Comparison of ENCODE assay signal across 27 cellular contexts in the genomic region with DNA sequence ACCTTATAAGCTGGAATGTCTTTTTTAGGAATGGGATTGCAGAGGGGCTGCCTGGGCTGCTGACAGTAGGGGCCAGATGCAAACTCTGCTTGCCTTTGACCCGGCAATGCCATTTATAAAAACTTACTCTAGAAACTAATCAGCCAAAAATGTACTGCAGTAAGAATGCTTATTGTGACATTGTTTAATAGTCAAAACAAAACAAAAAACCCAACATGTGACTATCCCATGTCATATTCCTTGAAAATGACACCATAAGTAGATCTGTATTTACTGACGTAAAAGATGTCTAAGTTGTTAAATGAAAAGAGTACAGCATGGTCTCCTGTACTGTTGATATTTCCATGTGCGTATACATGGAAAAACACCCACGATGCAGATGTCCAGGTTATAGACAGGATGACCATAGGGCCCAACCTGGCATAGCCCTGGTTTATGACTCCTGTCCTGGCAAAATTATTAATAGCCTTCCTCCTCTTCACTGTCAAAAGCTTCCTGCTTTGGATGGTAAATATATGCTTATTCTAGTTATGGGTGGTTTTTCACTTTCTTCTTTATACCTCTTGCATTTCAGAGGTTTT.
A peak's percentile ranks its signal among the peaks of the same experiment; 100 is the strongest.
DNase-seq lines count a peak whose midpoint lies in the region; ATAC-seq, FAIRE-seq and TF ChIP-seq lines count a peak whose summit lies in the region.
"Had no signal": no experiment of that assay in that cellular context is flagged by ENCODE, and none has a peak within 500 bp of the region (broad histone marks: within the 10 kb centered on the region; RNA-seq: fewer than 3 reads in every experiment).

No MANE protein-coding gene starts in this region.

- no peaks in the 10 kb centered on the region for H3K9me3 ChIP-seq in T-helper 17 cell (ENCODE audit: control insufficient read depth, low read length, poor library complexity, severe bottlenecking)
- H3K9me3 ChIP-seq in endothelial cell of umbilical vein (replicated peaks; ENCODE audit: control insufficient read depth, insufficient read depth, low read length): no peaks in the 10 kb centered on the region
- H3K9me3 ChIP-seq in colonic mucosa: no peaks in the 10 kb centered on the region
- H3K9me3 ChIP-seq in SJCRH30 (replicated peaks): no peaks in the 10 kb centered on the region
- H3K9me3 ChIP-seq: BLaER1 treated with 17β-estradiol and CSF1 and Interleukin-3, amounts not matched to agents 10 nM and 100 nM; neutrophil; vagina had no signal

- H3K4me1 ChIP-seq in endothelial cell of umbilical vein (ENCODE audit: control insufficient read depth, extremely low read depth, insufficient read depth, low read length): peaks cover 12% of the 10 kb centered on the region
- H3K4me1 ChIP-seq in colonic mucosa: no peaks in the 10 kb centered on the region
- no peaks in the 10 kb centered on the region for H3K4me1 ChIP-seq in SJCRH30
- H3K4me1 ChIP-seq: BLaER1 treated with 17β-estradiol and CSF1 and Interleukin-3, amounts not matched to agents 10 nM and 100 nM had no signal

- ATAC-seq in T-helper 17 cell: no peak
- no peak for ATAC-seq in stimulated activated effector memory CD8-positive, alpha-beta T cell treated with anti-CD3 and anti-CD28 coated beads, Interleukin-12 subunit alpha, Interleukin-12 subunit beta, amount 100 ng/mL, for 72 hours
- ATAC-seq: activated T-helper 17 cell treated with anti-CD3 and anti-CD28 coated beads, Interleukin-2, amount 50 U/mL, for 72 hours; GM12878; WTC11 had no signal

- H3K36me3 ChIP-seq in endothelial cell of umbilical vein (ENCODE audit: control insufficient read depth in 2 of 2, extremely low read depth in 1 of 2, insufficient read depth in 2 of 2, low read length in 2 of 2): peaks cover 0 to 2% of the 10 kb centered on the region in 2 experiments
- no peaks in the 10 kb centered on the region for H3K36me3 ChIP-seq in colonic mucosa
- H3K36me3 ChIP-seq in SJCRH30: peaks cover 11% of the 10 kb centered on the region

- peak; percentile 64 for DNase-seq in AG10803 (ENCODE audit: low read depth)
- DNase-seq in T-helper 17 cell: no peak
- peak; percentile 12 for DNase-seq in endothelial cell of umbilical vein (ENCODE audit: low read depth, low spot score)
- no peak for DNase-seq in islet precursor cell
- DNase-seq in colonic mucosa: no peak
- no peak for DNase-seq in stimulated activated effector memory CD8-positive, alpha-beta T cell treated with anti-CD3 and anti-CD28 coated beads, Interleukin-12 subunit alpha, Interleukin-12 subunit beta, amount 100 ng/mL, for 72 hours (ENCODE audit: low spot score in 2 of 2)
- no peak for DNase-seq in SJCRH30
- DNase-seq: ACHN; activated naive CD8-positive, alpha-beta T cell treated with anti-CD3 and anti-CD28 coated beads, Interleukin-2, amount 10 ng/mL, durations not matched to agents 7 days and 5 days; cortex of kidney; DND-41; head of caudate nucleus; NCI-H1105; NCI-H1930; small intestine; stimulated activated CD4-positive, alpha-beta T cell treated with anti-CD3 and anti-CD28 coated beads, Interleukin-2, amount 100 ng/mL, for 24 hours; T-helper 9 cell had no signal

- TF ChIP-seq POLR2A in endothelial cell of umbilical vein (IDR thresholded peaks at IDR 0.05; ENCODE audit: low read depth, low read length): no peak

- no TSS peak for BruUV-seq in endothelial cell of umbilical vein (replicated peaks; lab: Mats Ljungman, UMichigan)

- no peak for FAIRE-seq in endothelial cell of umbilical vein (lab: Jason Lieb, UNC)
- FAIRE-seq: GM12878, H1, small intestine had no signal

- POLR2A ChIA-PET in endothelial cell of umbilical vein (lab: Charles Lee): interaction anchor here (0.8 kb wide), 1 partner anchor 16 kb away, joined by 3 read pairs; no protein-coding TSS in a partner anchor

- H3K4me3 Mint-ChIP-seq in T-helper 17 cell (no peak overlapping the region), nephron (no peak overlapping the region)
- no peak overlapping the region for H3K4me3 Mint-ChIP-seq in stimulated activated effector memory CD8-positive, alpha-beta T cell treated with anti-CD3 and anti-CD28 coated beads, Interleukin-12 subunit alpha, Interleukin-12 subunit beta, amount 100 ng/mL, for 72 hours
- H3K4me3 Mint-ChIP-seq: activated naive CD8-positive, alpha-beta T cell treated with anti-CD3 and anti-CD28 coated beads, Interleukin-2, amount 10 ng/mL, durations not matched to agents 7 days and 5 days; activated T-helper 17 cell treated with anti-CD3 and anti-CD28 coated beads, Interleukin-2, amount 50 U/mL, for 72 hours; brain; WTC11 had no signal

- dilution Hi-C loops in endothelial cell of umbilical vein (cut with MboI; ENCODE audit: extremely low pct_ligation_motif_present, low sequenced_read_pairs): no loop called here

- H3K9me3 Mint-ChIP-seq in nephron: no peaks in the 10 kb centered on the region
- no peaks in the 10 kb centered on the region for H3K9me3 Mint-ChIP-seq in stimulated activated effector memory CD8-positive, alpha-beta T cell treated with anti-CD3 and anti-CD28 coated beads, Interleukin-12 subunit alpha, Interleukin-12 subunit beta, amount 100 ng/mL, for 72 hours
- H3K9me3 Mint-ChIP-seq: activated naive CD8-positive, alpha-beta T cell treated with anti-CD3 and anti-CD28 coated beads, Interleukin-2, amount 10 ng/mL, durations not matched to agents 7 days and 5 days; activated T-helper 17 cell treated with anti-CD3 and anti-CD28 coated beads, Interleukin-2, amount 50 U/mL, for 72 hours; brain; WTC11 had no signal

- H3K27ac Mint-ChIP-seq in T-helper 17 cell (peak overlapping the region; percentile 82), nephron (peak overlapping the region in 2 of 3 experiments; percentile 81 to 84)
- no peak overlapping the region for H3K27ac Mint-ChIP-seq in stimulated activated effector memory CD8-positive, alpha-beta T cell treated with anti-CD3 and anti-CD28 coated beads, Interleukin-12 subunit alpha, Interleukin-12 subunit beta, amount 100 ng/mL, for 72 hours
- H3K27ac Mint-ChIP-seq: activated naive CD8-positive, alpha-beta T cell treated with anti-CD3 and anti-CD28 coated beads, Interleukin-2, amount 10 ng/mL, durations not matched to agents 7 days and 5 days; activated T-helper 17 cell treated with anti-CD3 and anti-CD28 coated beads, Interleukin-2, amount 50 U/mL, for 72 hours; WTC11 had no signal

- H3K4me2 ChIP-seq in endothelial cell of umbilical vein (ENCODE audit: insufficient read depth, low read length): no peak overlapping the region
- H3K4me2 ChIP-seq: BLaER1 treated with 17β-estradiol and CSF1 and Interleukin-3, amounts not matched to agents 10 nM and 100 nM had no signal

- H3K79me2 ChIP-seq in endothelial cell of umbilical vein (ENCODE audit: control insufficient read depth, insufficient read depth, low read length): no peaks in the 10 kb centered on the region

- peaks cover 4% of the 10 kb centered on the region for H3K4me1 Mint-ChIP-seq in T-helper 17 cell
- peaks cover 24% of the 10 kb centered on the region for H3K4me1 Mint-ChIP-seq in nephron
- H3K4me1 Mint-ChIP-seq in stimulated activated effector memory CD8-positive, alpha-beta T cell treated with anti-CD3 and anti-CD28 coated beads, Interleukin-12 subunit alpha, Interleukin-12 subunit beta, amount 100 ng/mL, for 72 hours: peaks cover 8% of the 10 kb centered on the region
- H3K4me1 Mint-ChIP-seq: activated T-helper 17 cell treated with anti-CD3 and anti-CD28 coated beads, Interleukin-2, amount 50 U/mL, for 72 hours had no signal

- intact Hi-C loops in endothelial cell of umbilical vein (cut with micrococcal nuclease): no loop called here
- intact Hi-C loops in colonic mucosa (cut with DNase I): no loop called here

- H2AFZ ChIP-seq in endothelial cell of umbilical vein (ENCODE audit: low read depth, low read length): no peak overlapping the region

- CTCF ChIA-PET in endothelial cell of umbilical vein (lab: Charles Lee): interaction anchor here (0.6 to 1.4 kb wide), 2 partner anchors 30 to 606 kb away, joined by 3 to 4 read pairs; no protein-coding TSS in a partner anchor

- no peak for TF ChIP-seq CTCF in AG10803 (conservative IDR thresholded peaks at IDR 0.05; ENCODE audit: low read length)
- no peak for TF ChIP-seq CTCF in endothelial cell of umbilical vein (IDR thresholded peaks at IDR 0.05; ENCODE audit: extremely low read depth in 1 of 2, insufficient read depth in 1 of 2, low read depth in 1 of 2, low read length in 2 of 2)
- TF ChIP-seq CTCF in nephron (IDR thresholded peaks at IDR 0.05; ENCODE audit: unreplicated experiment in 3 of 3): no peak
- no peak for TF ChIP-seq CTCF in colonic mucosa (IDR thresholded peaks at IDR 0.05)

- H3K27ac ChIP-seq in endothelial cell of umbilical vein (ENCODE audit: insufficient read depth, low read depth, low read length) (peak overlapping the region; percentile 66), colonic mucosa (no peak overlapping the region), SJCRH30 (no peak overlapping the region)
- H3K27ac ChIP-seq: BLaER1 treated with 17β-estradiol and CSF1 and Interleukin-3, amounts not matched to agents 10 nM and 100 nM; neutrophil; SK-N-MC; vagina had no signal

- H3K27me3 Mint-ChIP-seq in T-helper 17 cell: no peaks in the 10 kb centered on the region
- no peaks in the 10 kb centered on the region for H3K27me3 Mint-ChIP-seq in nephron (ENCODE audit: low read depth)
- H3K27me3 Mint-ChIP-seq: activated naive CD8-positive, alpha-beta T cell treated with anti-CD3 and anti-CD28 coated beads, Interleukin-2, amount 10 ng/mL, durations not matched to agents 7 days and 5 days; activated T-helper 17 cell treated with anti-CD3 and anti-CD28 coated beads, Interleukin-2, amount 50 U/mL, for 72 hours; brain had no signal

- peak overlapping the region; percentile 20 for H3K9ac ChIP-seq in endothelial cell of umbilical vein (replicated peaks; ENCODE audit: extremely low read depth, insufficient read depth, low read length)
- H3K9ac ChIP-seq in colonic mucosa (ENCODE audit: low read depth in 2 of 2, low read length in 2 of 2): no peak overlapping the region
- H3K9ac ChIP-seq: BLaER1 treated with 17β-estradiol and CSF1 and Interleukin-3, amounts not matched to agents 10 nM and 100 nM had no signal

- H3K9me1 ChIP-seq in endothelial cell of umbilical vein (replicated peaks; ENCODE audit: control insufficient read depth, extremely low read depth, insufficient read depth, low read length): no peaks in the 10 kb centered on the region

- H3K27me3 ChIP-seq in endothelial cell of umbilical vein (ENCODE audit: control insufficient read depth in 2 of 2, insufficient read depth in 2 of 2, low read length in 2 of 2): no peaks in the 10 kb centered on the region
- H3K27me3 ChIP-seq in colonic mucosa: no peaks in the 10 kb centered on the region
- H3K27me3 ChIP-seq in SJCRH30: no peaks in the 10 kb centered on the region
- H3K27me3 ChIP-seq: BLaER1 treated with 17β-estradiol and CSF1 and Interleukin-3, amounts not matched to agents 10 nM and 100 nM; neutrophil; vagina had no signal

- H3K36me3 Mint-ChIP-seq in T-helper 17 cell (ENCODE audit: low read depth): peaks cover 5% of the 10 kb centered on the region
- peaks cover 52% of the 10 kb centered on the region for H3K36me3 Mint-ChIP-seq in nephron (ENCODE audit: low read depth)
- peaks cover 53% of the 10 kb centered on the region for H3K36me3 Mint-ChIP-seq in stimulated activated effector memory CD8-positive, alpha-beta T cell treated with anti-CD3 and anti-CD28 coated beads, Interleukin-12 subunit alpha, Interleukin-12 subunit beta, amount 100 ng/mL, for 72 hours

- H3K4me3 ChIP-seq in AG10803 (ENCODE audit: low read length): no peak overlapping the region
- no peak overlapping the region for H3K4me3 ChIP-seq in endothelial cell of umbilical vein (replicated peaks in 1 of 3; ENCODE audit: insufficient read depth in 1 of 3, low read depth in 1 of 3, low read length in 3 of 3)
- no peak overlapping the region for H3K4me3 ChIP-seq in colonic mucosa
- H3K4me3 ChIP-seq in SJCRH30: no peak overlapping the region
- H3K4me3 ChIP-seq: BLaER1 treated with 17β-estradiol and CSF1 and Interleukin-3, amounts not matched to agents 10 nM and 100 nM; GM12878; SK-N-MC; vagina had no signal

- H4K20me1 ChIP-seq in endothelial cell of umbilical vein (replicated peaks; ENCODE audit: control insufficient read depth, extremely low read depth, insufficient read depth, low read length): no peaks in the 10 kb centered on the region
- H4K20me1 ChIP-seq: BLaER1 treated with 17β-estradiol and CSF1 and Interleukin-3, amounts not matched to agents 10 nM and 100 nM had no signal

Comparison
In these comparisons a context has a peak if more than half of its experiments do, and no peak if none do; other contexts are left out.
1. DNase-seq: peak in AG10803 (single experiment) and endothelial cell of umbilical vein (single experiment); none in T-helper 17 cell (0 of 3), islet precursor cell (single experiment), colonic mucosa (single experiment), stimulated activated effector memory CD8-positive, alpha-beta T cell treated with anti-CD3 and anti-CD28 coated beads, Interleukin-12 subunit alpha, Interleukin-12 subunit beta, amount 100 ng/mL, for 72 hours (0 of 2) and SJCRH30 (0 of 2).